Comparison of ENCODE assay signal across 14 cellular contexts in the genomic region with DNA sequence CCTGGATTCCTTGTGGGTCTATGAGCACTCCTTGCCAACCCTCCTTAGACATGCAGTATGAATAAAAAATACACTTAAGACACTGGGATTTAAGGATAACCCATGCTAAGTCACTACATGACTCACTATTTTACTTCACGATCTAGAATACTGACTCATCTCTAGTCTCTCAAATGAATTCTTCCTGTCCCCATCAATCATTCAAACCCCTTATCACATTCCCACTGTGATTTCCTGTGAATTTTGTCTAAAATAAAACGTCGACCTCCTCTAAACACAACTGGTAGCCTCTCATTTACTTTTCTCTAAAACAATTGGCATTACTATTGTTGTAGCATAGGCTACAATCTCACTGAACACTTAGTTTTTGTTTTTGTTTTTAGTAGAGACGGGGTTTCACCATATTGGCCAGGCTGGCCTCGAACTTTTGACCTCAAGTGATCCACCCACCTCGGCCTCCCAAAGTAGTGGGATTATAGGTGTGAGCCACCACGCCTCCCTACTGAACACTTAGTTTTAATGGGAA. TPM values are rescaled to one million over a fixed set of nuclear protein-coding genes. Genes with fewer than 3 reads are reported as not detected.
A peak's percentile ranks its signal among the peaks of the same experiment; 100 is the strongest.
DNase-seq lines count a peak whose midpoint lies in the region; ATAC-seq, FAIRE-seq and TF ChIP-seq lines count a peak whose summit lies in the region.
"Had no signal": no experiment of that assay in that cellular context is flagged by ENCODE, and none has a peak within 500 bp of the region (broad histone marks: within the 10 kb centered on the region; RNA-seq: fewer than 3 reads in every experiment).

No MANE protein-coding gene starts in this region.

- peak; percentile 78 for FAIRE-seq in astrocyte (lab: Jason Lieb, UNC)
- no peak for FAIRE-seq in HepG2 (lab: Jason Lieb, UNC)

- H3K36me3 ChIP-seq in Karpas-422 (ENCODE audit: insufficient read depth, low read length), result peaks cover 16% of the 10 kb centered on the region; the same call in 1 of the 2 replicates
- H3K36me3 ChIP-seq in astrocyte (ENCODE audit: insufficient read depth, low read length), result no peaks in the 10 kb centered on the region
- H3K36me3 ChIP-seq in HepG2 (replicated peaks in 1 of 2; ENCODE audit: control insufficient read depth in 1 of 2, insufficient read depth in 2 of 2, low read length in 2 of 2), result peaks cover 1 to 2% of the 10 kb centered on the region in 2 experiments; a peak in 1 of 5 replicates

- peak overlapping the region; percentile 67 for H3K27ac Mint-ChIP-seq in astrocyte (ENCODE audit: unreplicated experiment)
- no peak overlapping the region for H3K27ac Mint-ChIP-seq in activated T-helper 2 cell treated with anti-CD3 and anti-CD28 coated beads, Interferon-gamma antibody, Interleukin-2, Interleukin-4, amounts not matched to agents 10 μg/mL and 5 μg/mL and 100 μg/mL, durations not matched to agents 14 hours and 24 hours and 36 hours
- H3K27ac Mint-ChIP-seq: natural killer cell had no signal

- no peak for TF ChIP-seq CTCF in AG09309 (IDR thresholded peaks at IDR 0.05; ENCODE audit: control insufficient read depth, insufficient read depth, low read depth, low read length, missing control alignments)
- TF ChIP-seq CTCF in astrocyte (IDR thresholded peaks at IDR 0.05; ENCODE audit: insufficient read depth, low read depth, low read length), result no peak
- no peak for TF ChIP-seq CTCF in HepG2 (CRISPR knock-in tag; IDR thresholded peaks at IDR 0.05)

- ATAC-seq in HepG2, result no peak
- ATAC-seq: natural killer cell had no signal

- H4K20me1 ChIP-seq in Karpas-422 (ENCODE audit: insufficient read depth, low read depth, low read length) (no peaks in the 10 kb centered on the region), astrocyte (ENCODE audit: insufficient read depth, low read length) (no peaks in the 10 kb centered on the region), HepG2 (ENCODE audit: insufficient read depth, low read length) (no peaks in the 10 kb centered on the region)

- H3K27me3 Mint-ChIP-seq in astrocyte (ENCODE audit: low read depth, unreplicated experiment), result no peaks in the 10 kb centered on the region
- H3K27me3 Mint-ChIP-seq in activated T-helper 2 cell treated with anti-CD3 and anti-CD28 coated beads, Interferon-gamma antibody, Interleukin-2, Interleukin-4, amounts not matched to agents 10 μg/mL and 5 μg/mL and 100 μg/mL, durations not matched to agents 14 hours and 24 hours and 36 hours (ENCODE audit: low read depth), result peaks cover 7% of the 10 kb centered on the region

- H3K27me3 ChIP-seq in Karpas-422 (ENCODE audit: low read length) (no peaks in the 10 kb centered on the region), astrocyte (ENCODE audit: insufficient read depth, low read length) (no peaks in the 10 kb centered on the region), HepG2 (ENCODE audit: control insufficient read depth in 1 of 2, insufficient read depth in 2 of 2, low read length in 2 of 2) (peaks cover 0 to 7% of the 10 kb centered on the region in 2 experiments; a peak in 3 of 5 replicates)
- H3K27me3 ChIP-seq: tibial artery had no signal

- H3K27ac ChIP-seq in Karpas-422 (ENCODE audit: low read length) (no peak overlapping the region), astrocyte (ENCODE audit: low read depth, low read length) (peak overlapping the region; percentile 44), HepG2 (ENCODE audit: extremely low read length, insufficient read depth, low read length) (no peak overlapping the region)
- H3K27ac ChIP-seq: tibial artery had no signal

- peaks cover 13% of the 10 kb centered on the region for H3K4me1 Mint-ChIP-seq in astrocyte (ENCODE audit: low read depth, unreplicated experiment)
- H3K4me1 Mint-ChIP-seq in activated T-helper 2 cell treated with anti-CD3 and anti-CD28 coated beads, Interferon-gamma antibody, Interleukin-2, Interleukin-4, amounts not matched to agents 10 μg/mL and 5 μg/mL and 100 μg/mL, durations not matched to agents 14 hours and 24 hours and 36 hours (ENCODE audit: low read depth), result peaks cover 19% of the 10 kb centered on the region

- no peak overlapping the region for H3K9ac ChIP-seq in Karpas-422 (ENCODE audit: low read length)
- no peak overlapping the region for H3K9ac ChIP-seq in astrocyte (ENCODE audit: low read length)
- H3K9ac ChIP-seq in HepG2 (ENCODE audit: insufficient read depth, low read depth, low read length), result no peak overlapping the region

- no peaks in the 10 kb centered on the region for H3K36me3 Mint-ChIP-seq in astrocyte (ENCODE audit: low read depth, unreplicated experiment)
- no peaks in the 10 kb centered on the region for H3K36me3 Mint-ChIP-seq in activated T-helper 2 cell treated with anti-CD3 and anti-CD28 coated beads, Interferon-gamma antibody, Interleukin-2, Interleukin-4, amounts not matched to agents 10 μg/mL and 5 μg/mL and 100 μg/mL, durations not matched to agents 14 hours and 24 hours and 36 hours (ENCODE audit: low read depth)
- H3K36me3 Mint-ChIP-seq: natural killer cell had no signal

- BruUV-seq in HepG2 (replicated peaks; lab: Mats Ljungman, UMichigan), result no TSS peak

- TF ChIP-seq RAD21 in HepG2 (CRISPR knock-in tag; IDR thresholded peaks at IDR 0.05), result no peak

- no peak overlapping the region for H3K4me3 Mint-ChIP-seq in astrocyte (ENCODE audit: unreplicated experiment)
- no peak overlapping the region for H3K4me3 Mint-ChIP-seq in activated T-helper 2 cell treated with anti-CD3 and anti-CD28 coated beads, Interferon-gamma antibody, Interleukin-2, Interleukin-4, amounts not matched to agents 10 μg/mL and 5 μg/mL and 100 μg/mL, durations not matched to agents 14 hours and 24 hours and 36 hours (ENCODE audit: low read depth)
- H3K4me3 Mint-ChIP-seq: natural killer cell had no signal

- H2AFZ ChIP-seq in Karpas-422 (ENCODE audit: low read length) (no peak overlapping the region), astrocyte (ENCODE audit: low read depth, low read length) (no peak overlapping the region), HepG2 (ENCODE audit: low read length) (no peak overlapping the region)

- H3K9me2 ChIP-seq in Karpas-422 (replicated peaks; ENCODE audit: insufficient read depth, low read length), result no peaks in the 10 kb centered on the region

- DNase-seq in AG09309 (ENCODE audit: low read depth) (peak; percentile 29), Karpas-422 (peak; percentile 2), astrocyte (ENCODE audit: low read depth) (peak; percentile 89), iris pigment epithelial cell (ENCODE audit: low read depth) (peak; percentile 89), HepG2 (ENCODE audit: low spot score) (no peak), NCI-H1694 treated with DMSO at 0.1 percent for 48 hours (lab: John Stamatoyannopoulos, UW) (no peak), NCI-H2081 treated with DMSO at 0.1 percent for 48 hours (lab: John Stamatoyannopoulos, UW) (no peak)
- no peak for DNase-seq in activated T-helper 2 cell treated with anti-CD3 and anti-CD28 coated beads, Interferon-gamma antibody, Interleukin-2, Interleukin-4, amounts not matched to agents 10 μg/mL and 5 μg/mL and 100 μg/mL, durations not matched to agents 14 hours and 24 hours and 36 hours (ENCODE audit: low spot score)
- DNase-seq: COR-L47; GOT3; natural killer cell; Right ventricle myocardium superior; stimulated activated CD4-positive, alpha-beta T cell treated with anti-CD3 and anti-CD28 coated beads, Interleukin-2, amount 100 ng/mL, for 48 hours; tibial artery had no signal

- H3K79me2 ChIP-seq in Karpas-422 (ENCODE audit: low read length), result peaks cover 10% of the 10 kb centered on the region
- no peaks in the 10 kb centered on the region for H3K79me2 ChIP-seq in astrocyte (ENCODE audit: insufficient read depth, low read length)
- H3K79me2 ChIP-seq in HepG2 (ENCODE audit: insufficient read depth, low read length), result no peaks in the 10 kb centered on the region

- 88% methylated on average over 7 of the region's 7 CpGs for WGBS in HepG2 (ENCODE audit: low lambda C conversion rate)

- intact Hi-C loops in HepG2 (cut with micrococcal nuclease; ENCODE audit: unreplicated experiment), result no loop called here
- intact Hi-C loops in activated T-helper 2 cell treated with anti-CD3 and anti-CD28 coated beads, Interferon-gamma antibody, Interleukin-2, Interleukin-4, amounts not matched to agents 10 μg/mL and 5 μg/mL and 100 μg/mL, durations not matched to agents 14 hours and 24 hours and 36 hours (cut with micrococcal nuclease), result no loop called here

- H3K9me3 Mint-ChIP-seq in astrocyte (ENCODE audit: unreplicated experiment), result no peaks in the 10 kb centered on the region
- no peaks in the 10 kb centered on the region for H3K9me3 Mint-ChIP-seq in activated T-helper 2 cell treated with anti-CD3 and anti-CD28 coated beads, Interferon-gamma antibody, Interleukin-2, Interleukin-4, amounts not matched to agents 10 μg/mL and 5 μg/mL and 100 μg/mL, durations not matched to agents 14 hours and 24 hours and 36 hours
- H3K9me3 Mint-ChIP-seq: natural killer cell had no signal

- TF ChIP-seq POLR2A in HepG2 (IDR thresholded peaks at IDR 0.05; ENCODE audit: insufficient read depth in 1 of 2, low read depth in 2 of 2, low read length in 2 of 2), result no peak

- in situ Hi-C loops in HepG2 (cut with HindIII; ENCODE audit: extremely low pct_ligation_motif_present, low pct_unique_long_range_greater_than_20kb), result loop anchor here (5.0 kb wide), 1 partner anchor 46 kb away; no protein-coding TSS in a partner anchor

- CTCF ChIA-PET in HepG2 (lab: Yijun Ruan, JAX; ENCODE audit: low intra/inter-chr PET ratio, low total read pairs), result interaction anchor here (4.3 kb wide), 1 partner anchor 44 kb away, joined by 28 read pairs; no protein-coding TSS in a partner anchor

- H3K4me3 ChIP-seq in AG09309 (ENCODE audit: control insufficient read depth, low read depth, low read length), result no peak overlapping the region
- H3K4me3 ChIP-seq in Karpas-422 (ENCODE audit: low read length), result no peak overlapping the region
- no peak overlapping the region for H3K4me3 ChIP-seq in astrocyte (ENCODE audit: insufficient read depth, low read depth, low read length)
- H3K4me3 ChIP-seq in HepG2 (replicated peaks in 1 of 3; ENCODE audit: insufficient read depth in 1 of 3, low read depth in 2 of 3, low read length in 3 of 3), result no peak overlapping the region
- H3K4me3 ChIP-seq: tibial artery had no signal

- POLR2A ChIA-PET in HepG2 (lab: Yijun Ruan, JAX), result no interaction called here

- no peaks in the 10 kb centered on the region for H3K9me3 ChIP-seq in Karpas-422 (ENCODE audit: low read length)
- no peaks in the 10 kb centered on the region for H3K9me3 ChIP-seq in astrocyte (ENCODE audit: insufficient read depth, low read depth, low read length)
- H3K9me3 ChIP-seq in HepG2 (ENCODE audit: low read length), result no peaks in the 10 kb centered on the region
- H3K9me3 ChIP-seq: tibial artery had no signal

- TF ChIP-seq EP300 in HepG2 (IDR thresholded peaks at IDR 0.05; ENCODE audit: low read depth in 2 of 2, low read length in 2 of 2), result no peak
- TF ChIP-seq EP300 in HepG2 (CRISPR knock-in tag; IDR thresholded peaks at IDR 0.05; ENCODE audit: borderline replicate concordance), result no peak

- H3K4me2 ChIP-seq in Karpas-422 (ENCODE audit: low read depth, low read length, poor library complexity, severe bottlenecking) (no peak overlapping the region), astrocyte (ENCODE audit: low read length) (peak overlapping the region; percentile 63), HepG2 (ENCODE audit: low read depth, low read length) (no peak overlapping the region)

- H3K4me1 ChIP-seq in Karpas-422 (ENCODE audit: low read length) (peaks cover 11% of the 10 kb centered on the region; the same call in 1 of the 2 replicates), astrocyte (ENCODE audit: insufficient read depth, low read length) (peaks cover 15% of the 10 kb centered on the region), HepG2 (ENCODE audit: insufficient read depth, low read length) (peaks cover 6% of the 10 kb centered on the region)

RNA-seq across cellular contexts. Expression of a gene that starts 3.9 kb away (rescaled TPM):
- total RNA-seq in Karpas-422 (2014; rRNA removed; shearing (Covaris generic); ENCODE audit: low replicate concordance), result 0.22 and 0.97 TPM in 2 replicates
- total RNA-seq in astrocyte (0.50 and 0.59 TPM in 2 replicates), HepG2 (2016; rRNA removed; fragmentation: Illumina TruSeq; extraction: Trizol) (0.07 and 0.31 TPM in 2 replicates)
- 0.09 and 0.30 TPM in 2 replicates for total RNA-seq in HepG2 (2016; cell fraction: cytosol; rRNA removed; fragmentation: Illumina TruSeq; extraction: Trizol; ENCODE audit: low read depth)
- total RNA-seq in HepG2 (2016; cell fraction: insoluble cytoplasmic fraction; rRNA removed; fragmentation: Illumina TruSeq; extraction: Trizol), result 0.06 TPM in 1 of 2 replicates, not detected in the other
- total RNA-seq in HepG2 (2016; cell fraction: membrane; rRNA removed; fragmentation: Illumina TruSeq; extraction: Trizol), result 0.09 and 0.28 TPM in 2 replicates
- 0.16 TPM in 1 of 2 replicates, not detected in the other for total RNA-seq in HepG2 (2016; cell fraction: nucleus; rRNA removed; fragmentation: Illumina TruSeq; extraction: Trizol)
- polyA plus RNA-seq in HepG2 (2011; rRNA removed), result 0.10 TPM in 1 of 2 replicates, not detected in the other
- polyA plus RNA-seq in HepG2 (2011; cell fraction: cytosol; rRNA removed), result 0.05 TPM in 1 of 2 replicates, not detected in the other
- not detected in 2 replicates for polyA plus RNA-seq in HepG2 (2011; cell fraction: nucleus; rRNA removed)
- polyA plus RNA-seq in HepG2 (2012), result 0.11 and 0.15 TPM in 2 replicates
- 0.03 and 0.10 TPM in 2 replicates for polyA plus RNA-seq in HepG2 (2016; cell fraction: cytosol; fragmentation: Illumina TruSeq; extraction: Trizol; ENCODE audit: low read depth)
- polyA plus RNA-seq in HepG2 (2016; cell fraction: insoluble cytoplasmic fraction; fragmentation: Illumina TruSeq; extraction: Trizol; ENCODE audit: low read depth), result 0.08 TPM in 1 of 2 replicates, not detected in the other
- polyA plus RNA-seq in HepG2 (2016; cell fraction: membrane; fragmentation: Illumina TruSeq; extraction: Trizol; ENCODE audit: low read depth), result not detected in 2 replicates
- polyA plus RNA-seq in HepG2 (2016; cell fraction: nucleus; fragmentation: Illumina TruSeq; extraction: Trizol; ENCODE audit: insufficient read depth, low read depth), result not detected in 2 replicates
- not detected in 2 replicates for polyA minus RNA-seq in HepG2 (2011; rRNA and poly(A)+ RNA removed; ENCODE audit: low replicate concordance)
- not detected in 2 replicates for polyA minus RNA-seq in HepG2 (2011; cell fraction: cytosol; rRNA and poly(A)+ RNA removed)
- 0.26 and 0.50 TPM in 2 replicates for polyA minus RNA-seq in HepG2 (2011; cell fraction: nucleus; rRNA and poly(A)+ RNA removed)
- total RNA-seq in activated T-helper 2 cell treated with anti-CD3 and anti-CD28 coated beads, Interferon-gamma antibody, Interleukin-2, Interleukin-4, amounts not matched to agents 10 μg/mL and 5 μg/mL and 100 μg/mL, durations not matched to agents 14 hours and 24 hours and 36 hours, result 0.25 TPM in 1 of 2 replicates, not detected in the other

RNA-seq across cellular contexts. Expression of a gene that starts 19.4 kb away (rescaled TPM):
- total RNA-seq in Karpas-422 (2014; rRNA removed; shearing (Covaris generic); ENCODE audit: low replicate concordance), result 47.8 and 59.0 TPM in 2 replicates
- total RNA-seq in astrocyte, result 48.9 and 50.4 TPM in 2 replicates
- total RNA-seq in HepG2 (2016; rRNA removed; fragmentation: Illumina TruSeq; extraction: Trizol), result 55.9 and 79.6 TPM in 2 replicates
- 7.1 and 9.3 TPM in 2 replicates for total RNA-seq in HepG2 (2016; cell fraction: cytosol; rRNA removed; fragmentation: Illumina TruSeq; extraction: Trizol; ENCODE audit: low read depth)
- 54.4 and 89.4 TPM in 2 replicates for total RNA-seq in HepG2 (2016; cell fraction: insoluble cytoplasmic fraction; rRNA removed; fragmentation: Illumina TruSeq; extraction: Trizol)
- 18.1 and 25.2 TPM in 2 replicates for total RNA-seq in HepG2 (2016; cell fraction: membrane; rRNA removed; fragmentation: Illumina TruSeq; extraction: Trizol)
- total RNA-seq in HepG2 (2016; cell fraction: nucleus; rRNA removed; fragmentation: Illumina TruSeq; extraction: Trizol), result 32.2 and 34.7 TPM in 2 replicates
- 10.7 and 16.9 TPM in 2 replicates for polyA plus RNA-seq in HepG2 (2011; rRNA removed)
- polyA plus RNA-seq in HepG2 (2011; cell fraction: cytosol; rRNA removed), result 3.1 and 6.6 TPM in 2 replicates
- polyA plus RNA-seq in HepG2 (2011; cell fraction: nucleus; rRNA removed), result 4.5 and 6.9 TPM in 2 replicates
- polyA plus RNA-seq in HepG2 (2012), result 25.0 and 58.6 TPM in 2 replicates
- 11.5 and 12.0 TPM in 2 replicates for polyA plus RNA-seq in HepG2 (2016; cell fraction: cytosol; fragmentation: Illumina TruSeq; extraction: Trizol; ENCODE audit: low read depth)
- polyA plus RNA-seq in HepG2 (2016; cell fraction: insoluble cytoplasmic fraction; fragmentation: Illumina TruSeq; extraction: Trizol; ENCODE audit: low read depth), result 122 and 134 TPM in 2 replicates
- polyA plus RNA-seq in HepG2 (2016; cell fraction: membrane; fragmentation: Illumina TruSeq; extraction: Trizol; ENCODE audit: low read depth), result 22.0 and 24.5 TPM in 2 replicates
- polyA plus RNA-seq in HepG2 (2016; cell fraction: nucleus; fragmentation: Illumina TruSeq; extraction: Trizol; ENCODE audit: insufficient read depth, low read depth), result 56.4 and 58.4 TPM in 2 replicates
- polyA minus RNA-seq in HepG2 (2011; rRNA and poly(A)+ RNA removed; ENCODE audit: low replicate concordance), result 3.4 and 7.2 TPM in 2 replicates
- polyA minus RNA-seq in HepG2 (2011; cell fraction: cytosol; rRNA and poly(A)+ RNA removed), result 14.1 and 16.6 TPM in 2 replicates
- polyA minus RNA-seq in HepG2 (2011; cell fraction: nucleus; rRNA and poly(A)+ RNA removed), result 35.7 and 38.1 TPM in 2 replicates
- total RNA-seq in activated T-helper 2 cell treated with anti-CD3 and anti-CD28 coated beads, Interferon-gamma antibody, Interleukin-2, Interleukin-4, amounts not matched to agents 10 μg/mL and 5 μg/mL and 100 μg/mL, durations not matched to agents 14 hours and 24 hours and 36 hours, result 55.1 and 57.2 TPM in 2 replicates

Comparison
In these comparisons a context has a peak if more than half of its experiments do, and no peak if none do; other contexts are left out.
1. DNase-seq: peak in AG09309 (single experiment), Karpas-422 (single experiment), astrocyte (single experiment) and iris pigment epithelial cell (single experiment); none in HepG2 (single experiment), activated T-helper 2 cell treated with anti-CD3 and anti-CD28 coated beads, Interferon-gamma antibody, Interleukin-2, Interleukin-4, amounts not matched to agents 10 μg/mL and 5 μg/mL and 100 μg/mL, durations not matched to agents 14 hours and 24 hours and 36 hours (single experiment), NCI-H1694 treated with DMSO at 0.1 percent for 48 hours (single experiment) and NCI-H2081 treated with DMSO at 0.1 percent for 48 hours (single experiment).